Comparison of ENCODE assay signal across 21 cellular contexts in genomic region chrX:37767438-37767837, GRCh38. TPM values are rescaled to one million over a fixed set of nuclear protein-coding genes. Genes with fewer than 3 reads are reported as not detected.
"Had no signal": no experiment of that assay in that cellular context is flagged by ENCODE, and none has a peak within 500 bp of the region (broad histone marks: within the 10 kb centered on the region; RNA-seq: fewer than 3 reads in every experiment).

No MANE protein-coding gene starts in this region.

- DNase-seq: activated CD4-positive, alpha-beta T cell treated with anti-CD3 and anti-CD28 coated beads for 4 hours; activated CD8-positive, alpha-beta T cell treated with anti-CD3 and anti-CD28 coated beads for 36 hours; activated effector memory CD4-positive, alpha-beta T cell treated with Interleukin-2 at 50 U/mL for 16 hours; activated naive CD4-positive, alpha-beta T cell treated with anti-CD3 and anti-CD28 coated beads, Interleukin-2, amount 50 U/mL, for 16 hours; activated T-cell treated with anti-CD3 and anti-CD28 coated beads, Interleukin-2, amount 50 U/mL, for 4 hours; erythroblast; gastrocnemius medialis; heart left ventricle; midbrain; retina; stimulated activated CD4-positive, alpha-beta T cell treated with anti-CD3 and anti-CD28 coated beads, Interleukin-15, amount 100 ng/mL, for 24 hours; stimulated activated CD4-positive, alpha-beta T cell treated with anti-CD3 and anti-CD28 coated beads, Interleukin-4, amount 100 ng/mL, for 1 hour; stimulated activated naive CD4-positive, alpha-beta T cell treated with Interleukin-2 at 50 U/mL for 16 hours; substantia nigra had no signal

- H3K27me3 Mint-ChIP-seq: activated CD8-positive, alpha-beta T cell treated with anti-CD3 and anti-CD28 coated beads for 36 hours had no signal

- H3K9me3 Mint-ChIP-seq: activated T-cell treated with anti-CD3 and anti-CD28 coated beads, Interleukin-2, amount 50 U/mL, for 4 hours had no signal

- FAIRE-seq: islet of Langerhans had no signal

- H2AFZ ChIP-seq: parathyroid adenoma had no signal

- H3K9me3 ChIP-seq: gastrocnemius medialis, tibial nerve, vagina had no signal

- H3K27me3 ChIP-seq: cardiac muscle cell, gastrocnemius medialis, vagina had no signal

- ATAC-seq: activated CD8-positive, alpha-beta T cell treated with anti-CD3 and anti-CD28 coated beads for 36 hours; activated T-cell treated with anti-CD3 and anti-CD28 coated beads, Interleukin-2, amount 50 U/mL, for 4 hours; gastrocnemius medialis; heart left ventricle had no signal

- H3K4me3 ChIP-seq: cardiac muscle cell, gastrocnemius medialis, heart left ventricle, skin epidermis, tibial nerve, vagina had no signal

- H3K4me1 ChIP-seq: gastrocnemius medialis, parathyroid adenoma, tibial nerve, vagina had no signal

- H3K9ac ChIP-seq: parathyroid adenoma had no signal

- H3K27ac ChIP-seq: cardiac muscle cell, gastrocnemius medialis, heart left ventricle, parathyroid adenoma, skin epidermis, tibial nerve, vagina had no signal

- H3K4me3 Mint-ChIP-seq: activated CD8-positive, alpha-beta T cell treated with anti-CD3 and anti-CD28 coated beads for 36 hours; activated T-cell treated with anti-CD3 and anti-CD28 coated beads, Interleukin-2, amount 50 U/mL, for 4 hours had no signal

- H3K36me3 ChIP-seq: cardiac muscle cell, gastrocnemius medialis, heart left ventricle, tibial nerve, vagina had no signal

- H3K79me2 ChIP-seq: parathyroid adenoma had no signal

- H3K27ac Mint-ChIP-seq: activated CD8-positive, alpha-beta T cell treated with anti-CD3 and anti-CD28 coated beads for 36 hours had no signal

RNA-seq across cellular contexts. Expression of gene CYBB, which starts 12.4 kb away (rescaled TPM):
- total RNA-seq: lung microvascular endothelial cell had no signal
